ENCODE assay signal across 29 cellular contexts in genomic region chr2:205175831-205176230, GRCh38.
DNase-seq lines count a peak whose midpoint lies in the region; ATAC-seq and TF ChIP-seq lines count a peak whose summit lies in the region.
"Had no signal": no experiment of that assay in that cellular context is flagged by ENCODE, and none has a peak within 500 bp of the region (broad histone marks: within the 10 kb centered on the region; RNA-seq: fewer than 3 reads in every experiment).

No MANE protein-coding gene starts in this region.

- H3K23ac ChIP-seq in H9 (ENCODE audit: insufficient read length, low read depth, low read length) = no peak overlapping the region

- BruUV-seq in MCF 10A (replicated peaks; lab: Mats Ljungman, UMichigan) = no TSS peak

- H3K14ac ChIP-seq in H9 (ENCODE audit: insufficient read depth, low read length) = no peak overlapping the region

- H3K27me3 ChIP-seq in H9 (ENCODE audit: insufficient read depth, low read length) (no peaks in the 10 kb centered on the region), foreskin keratinocyte (no peaks in the 10 kb centered on the region)
- H3K27me3 ChIP-seq: left lung, testis had no signal

- DNase-seq in D341Med (ENCODE audit: low spot score) (peak; percentile 31), H9 (no peak), astrocyte of the hippocampus (ENCODE audit: low read depth, low spot score) (peak; percentile 29), neural crest cell (ENCODE audit: low read depth, low spot score) (no peak), foreskin keratinocyte (no peak), MCF 10A (ENCODE audit: unreplicated experiment) (no peak), NCI-H510A (lab: John Stamatoyannopoulos, UW) (no peak)
- DNase-seq: activated CD4-positive, alpha-beta T cell treated with anti-CD3 and anti-CD28 coated beads, Interleukin-2, amount 50 U/mL, for 48 hours; activated CD4-positive, CD25-positive, alpha-beta regulatory T cell; activated CD8-positive, alpha-beta memory T cell treated with anti-CD3 and anti-CD28 coated beads, Interleukin-2, amount 50 U/mL, for 4 hours; Caco-2; central memory CD4-positive, alpha-beta T cell; KG1; left lung; NCI-H1417; NCI-H2107; NCI-H526 treated with DMSO at 0.1 percent for 48 hours; posterior cingulate gyrus; RPMI8226; stimulated activated CD4-positive, alpha-beta T cell treated with anti-CD3 and anti-CD28 coated beads, Interleukin-15, amount 100 ng/mL, for 24 hours; stimulated activated naive CD4-positive, alpha-beta T cell; T-helper 1 cell; testis had no signal

- no peak overlapping the region for H2BK5ac ChIP-seq in H9 (ENCODE audit: insufficient read length, low read length)

- H3K18ac ChIP-seq in H9 (ENCODE audit: insufficient read length, low read depth, low read length) = no peak overlapping the region

- H3K23me2 ChIP-seq in H9 (ENCODE audit: insufficient read length, low read depth, low read length, poor library complexity, severe bottlenecking) = no peaks in the 10 kb centered on the region

- H3K9ac ChIP-seq in H9 (ENCODE audit: extremely low read depth, insufficient read length, low read length) = no peak overlapping the region

- no peaks in the 10 kb centered on the region for H3K9me3 Mint-ChIP-seq in H9
- no peaks in the 10 kb centered on the region for H3K9me3 Mint-ChIP-seq in neural crest cell
- H3K9me3 Mint-ChIP-seq in MCF 10A (ENCODE audit: unreplicated experiment) = no peaks in the 10 kb centered on the region
- H3K9me3 Mint-ChIP-seq: activated naive CD4-positive, alpha-beta T cell treated with anti-CD3 and anti-CD28 coated beads, Interleukin-2, amount 50 U/mL, for 24 hours; natural killer cell treated with Interleukin-12 subunit alpha and Interleukin-12 subunit beta and Interleukin-15 and Interleukin-18, amount 100 ng/mL, for 72 hours had no signal

- no peaks in the 10 kb centered on the region for H3K27me3 Mint-ChIP-seq in H9 (ENCODE audit: low read depth)
- H3K27me3 Mint-ChIP-seq in neural crest cell (ENCODE audit: low read depth) = no peaks in the 10 kb centered on the region
- no peaks in the 10 kb centered on the region for H3K27me3 Mint-ChIP-seq in MCF 10A (ENCODE audit: insufficient read depth, unreplicated experiment)
- H3K27me3 Mint-ChIP-seq: activated naive CD4-positive, alpha-beta T cell treated with anti-CD3 and anti-CD28 coated beads, Interleukin-2, amount 50 U/mL, for 24 hours; natural killer cell treated with Interleukin-12 subunit alpha and Interleukin-12 subunit beta and Interleukin-15 and Interleukin-18, amount 100 ng/mL, for 72 hours had no signal

- no CpG with 5 or more reads among the region's 4 CpGs for WGBS in H9 (ENCODE audit: extremely low coverage, insufficient read length, low lambda C conversion rate)

- H3K4me3 Mint-ChIP-seq in H9 (no peak overlapping the region), neural crest cell (no peak overlapping the region), MCF 10A (ENCODE audit: unreplicated experiment) (no peak overlapping the region)
- H3K4me3 Mint-ChIP-seq: activated naive CD4-positive, alpha-beta T cell treated with anti-CD3 and anti-CD28 coated beads, Interleukin-2, amount 50 U/mL, for 24 hours; natural killer cell treated with Interleukin-12 subunit alpha and Interleukin-12 subunit beta and Interleukin-15 and Interleukin-18, amount 100 ng/mL, for 72 hours had no signal

- H2BK15ac ChIP-seq in H9 (ENCODE audit: low read depth, low read length) = no peak overlapping the region

- H3K4me1 ChIP-seq in H9 (ENCODE audit: insufficient read depth, low read length) = peaks cover under 1% of the 10 kb centered on the region; the same call in 1 of the 2 replicates
- H3K4me1 ChIP-seq in foreskin keratinocyte = no peaks in the 10 kb centered on the region
- H3K4me1 ChIP-seq: Caco-2, left lung, testis had no signal

- no peak overlapping the region for H2BK20ac ChIP-seq in H9 (ENCODE audit: low read depth, low read length, poor library complexity, severe bottlenecking)

- intact Hi-C loops in MCF 10A (cut with micrococcal nuclease) = no loop called here

- no peaks in the 10 kb centered on the region for H3K79me2 ChIP-seq in H9 (ENCODE audit: insufficient read depth, low read length)

- H4K91ac ChIP-seq in H9 (ENCODE audit: insufficient read length, low read depth, low read length) = no peak overlapping the region

- no peak overlapping the region for H4K8ac ChIP-seq in H9 (replicated peaks; ENCODE audit: insufficient read length, low read depth, low read length)

- no peaks in the 10 kb centered on the region for H3K36me3 Mint-ChIP-seq in H9 (ENCODE audit: insufficient read depth in 1 of 3, low read depth in 3 of 3)
- H3K36me3 Mint-ChIP-seq in neural crest cell (ENCODE audit: low read depth) = peaks cover 9% of the 10 kb centered on the region
- no peaks in the 10 kb centered on the region for H3K36me3 Mint-ChIP-seq in MCF 10A (ENCODE audit: insufficient read depth, unreplicated experiment)
- H3K36me3 Mint-ChIP-seq: activated naive CD4-positive, alpha-beta T cell treated with anti-CD3 and anti-CD28 coated beads, Interleukin-2, amount 50 U/mL, for 24 hours; natural killer cell treated with Interleukin-12 subunit alpha and Interleukin-12 subunit beta and Interleukin-15 and Interleukin-18, amount 100 ng/mL, for 72 hours had no signal

- no peak overlapping the region for H3K56ac ChIP-seq in H9 (ENCODE audit: insufficient read length, low read depth, low read length)

- H2AFZ ChIP-seq in H9 (ENCODE audit: low read length) = no peak overlapping the region

- no peak for ATAC-seq in foreskin keratinocyte
- no peak for ATAC-seq in GM18858 (IDR thresholded peaks at IDR 0.05; ENCODE audit: unreplicated experiment)
- ATAC-seq: GM12878; HCT116; left lung; natural killer cell treated with Interleukin-12 subunit alpha and Interleukin-12 subunit beta and Interleukin-15 and Interleukin-18, amount 100 ng/mL, for 72 hours had no signal

- POLR2A ChIA-PET in MCF 10A (lab: Yijun Ruan, JAX) = no interaction called here

- H2BK120ac ChIP-seq in H9 (ENCODE audit: low read depth, low read length, poor library complexity, severe bottlenecking) = no peak overlapping the region

- H3K4ac ChIP-seq in H9 (ENCODE audit: low read depth, low read length) = no peak overlapping the region

- no peak for TF ChIP-seq CTCF in H9 (conservative IDR thresholded peaks at IDR 0.05)
- TF ChIP-seq CTCF in neural crest cell (conservative IDR thresholded peaks at IDR 0.05) = no peak
- no peak for TF ChIP-seq CTCF in foreskin keratinocyte (conservative IDR thresholded peaks at IDR 0.05)
- TF ChIP-seq CTCF in MCF 10A (IDR thresholded peaks at IDR 0.05; ENCODE audit: unreplicated experiment) = no peak

- no peaks in the 10 kb centered on the region for H3K79me1 ChIP-seq in H9 (ENCODE audit: insufficient read depth, low read depth, low read length, poor library complexity, severe bottlenecking)

- H2AK5ac ChIP-seq in H9 (ENCODE audit: insufficient read length, low read length) = no peak overlapping the region

- peak overlapping the region in 2 of 3 experiments; percentile 20 to 46; a peak in 3 of 7 replicates for H3K27ac Mint-ChIP-seq in H9
- peak overlapping the region; percentile 58 for H3K27ac Mint-ChIP-seq in neural crest cell (ENCODE audit: unreplicated experiment)
- H3K27ac Mint-ChIP-seq in MCF 10A (ENCODE audit: low read depth, unreplicated experiment) = no peak overlapping the region
- H3K27ac Mint-ChIP-seq: activated naive CD4-positive, alpha-beta T cell treated with anti-CD3 and anti-CD28 coated beads, Interleukin-2, amount 50 U/mL, for 24 hours; natural killer cell treated with Interleukin-12 subunit alpha and Interleukin-12 subunit beta and Interleukin-15 and Interleukin-18, amount 100 ng/mL, for 72 hours had no signal

- H4K5ac ChIP-seq in H9 (ENCODE audit: insufficient read length, low read depth, low read length) = no peak overlapping the region

- no peak overlapping the region for H3K4me2 ChIP-seq in H9 (ENCODE audit: insufficient read depth, insufficient read length, low read length)

- H4K20me1 ChIP-seq in H9 (ENCODE audit: control insufficient read depth, insufficient read depth, insufficient read length) = no peaks in the 10 kb centered on the region

- H3K4me1 Mint-ChIP-seq in H9 (peaks cover 4 to 6% of the 10 kb centered on the region in 2 experiments), neural crest cell (peaks cover 11% of the 10 kb centered on the region), MCF 10A (ENCODE audit: insufficient read depth, unreplicated experiment) (no peaks in the 10 kb centered on the region)
- H3K4me1 Mint-ChIP-seq: activated naive CD4-positive, alpha-beta T cell treated with anti-CD3 and anti-CD28 coated beads, Interleukin-2, amount 50 U/mL, for 24 hours had no signal

- no peak overlapping the region for H3T11ph ChIP-seq in H9 (ENCODE audit: low read length)

- H3K9me3 ChIP-seq in H9 (ENCODE audit: control insufficient read depth, low read depth, low read length) = no peaks in the 10 kb centered on the region
- H3K9me3 ChIP-seq: Caco-2, left lung, testis had no signal

- H3K27ac ChIP-seq in H9 (ENCODE audit: insufficient read length, low read depth, low read length) (no peak overlapping the region), foreskin keratinocyte (no peak overlapping the region)
- H3K27ac ChIP-seq: C4-2B, left lung, testis had no signal

- CTCF ChIA-PET in MCF 10A (lab: Yijun Ruan, JAX) = interaction anchor here (1.4 kb wide), 1 partner anchor 27 kb away, joined by 8 read pairs; no protein-coding TSS in a partner anchor

- H2BK12ac ChIP-seq in H9 (ENCODE audit: insufficient read length, low read depth, low read length) = no peak overlapping the region

Comparison
In these comparisons a context has a peak if more than half of its experiments do, and no peak if none do; other contexts are left out.
1. DNase-seq: peak in D341Med (single experiment) and astrocyte of the hippocampus (single experiment); none in H9 (single experiment), neural crest cell (single experiment), foreskin keratinocyte (0 of 2), MCF 10A (single experiment) and NCI-H510A (single experiment).